Comparison of ENCODE assay signal across 26 cellular contexts in the genomic region with DNA sequence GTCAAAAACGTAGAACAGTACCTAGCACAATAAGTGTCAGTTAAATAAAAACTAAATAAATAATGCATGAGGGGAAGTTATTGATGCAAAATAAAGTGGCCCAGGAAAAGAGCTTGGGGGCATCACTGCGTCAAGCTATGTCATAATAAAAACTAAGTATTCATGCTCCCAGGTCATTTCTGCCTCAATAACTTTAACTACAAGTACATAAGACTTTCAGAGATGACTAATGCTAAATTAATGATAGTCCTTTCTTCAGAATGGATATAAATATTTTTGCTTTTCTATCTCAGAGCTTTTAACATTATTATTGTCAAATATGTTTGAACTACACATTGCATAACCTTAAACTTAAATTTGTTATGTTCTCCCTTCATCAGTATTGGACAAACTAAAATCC.
DNase-seq lines count a peak whose midpoint lies in the region; ATAC-seq, FAIRE-seq and TF ChIP-seq lines count a peak whose summit lies in the region.
"Had no signal": no experiment of that assay in that cellular context is flagged by ENCODE, and none has a peak within 500 bp of the region (broad histone marks: within the 10 kb centered on the region; RNA-seq: fewer than 3 reads in every experiment).

No MANE protein-coding gene starts in this region.

- TF ChIP-seq POLR2A in H54 (IDR thresholded peaks at IDR 0.05; ENCODE audit: low read depth, low read length) = no peak

- H3K9ac ChIP-seq in PC-3 (ENCODE audit: low read length) (no peak overlapping the region), kidney (ENCODE audit: low read length in 2 of 2) (no peak overlapping the region)
- H3K9ac ChIP-seq: BLaER1 treated with 17β-estradiol and CSF1 and Interleukin-3, amounts not matched to agents 10 nM and 100 nM had no signal

- H3K36me3 ChIP-seq in PC-3 (ENCODE audit: low read depth, low read length) (no peaks in the 10 kb centered on the region), kidney (ENCODE audit: control insufficient read depth in 1 of 2, insufficient read depth in 2 of 2, low read length in 2 of 2) (no peaks in the 10 kb centered on the region)
- H3K36me3 ChIP-seq: BLaER1 treated with 17β-estradiol and CSF1 and Interleukin-3, amounts not matched to agents 10 nM and 100 nM had no signal

- no peak overlapping the region for H3K4me2 ChIP-seq in PC-3 (ENCODE audit: low read length)
- H3K4me2 ChIP-seq: BLaER1 treated with 17β-estradiol and CSF1 and Interleukin-3, amounts not matched to agents 10 nM and 100 nM had no signal

- no peaks in the 10 kb centered on the region for H4K20me1 ChIP-seq in PC-3 (ENCODE audit: low read length)
- H4K20me1 ChIP-seq: BLaER1 treated with 17β-estradiol and CSF1 and Interleukin-3, amounts not matched to agents 10 nM and 100 nM had no signal

- no peaks in the 10 kb centered on the region for H3K9me3 ChIP-seq in PC-3 (ENCODE audit: low read length)
- H3K9me3 ChIP-seq in kidney (ENCODE audit: control insufficient read depth in 1 of 2, low read length in 2 of 2) = no peaks in the 10 kb centered on the region
- H3K9me3 ChIP-seq: Caco-2 had no signal

- CTCF ChIA-PET in PC-3 (lab: Charles Lee) = no interaction called here

- no peak for TF ChIP-seq CTCF in PC-3 (conservative IDR thresholded peaks at IDR 0.05; ENCODE audit: low read depth, low read length)
- no peak for TF ChIP-seq CTCF in kidney (IDR thresholded peaks at IDR 0.05; ENCODE audit: borderline replicate concordance, extremely low read depth, insufficient read depth)

- in situ Hi-C loops in Caki2 (cut with HindIII; ENCODE audit: low pct_unique_long_range_greater_than_20kb, low sequenced_read_pairs) = no loop called here

- no peak overlapping the region for H2AFZ ChIP-seq in PC-3 (ENCODE audit: low read length)

- H3K27ac ChIP-seq in PC-3 (ENCODE audit: low read length) (no peak overlapping the region), kidney (ENCODE audit: low read depth in 2 of 2, low read length in 2 of 2) (no peak overlapping the region)
- H3K27ac ChIP-seq: BLaER1 treated with 17β-estradiol and CSF1 and Interleukin-3, amounts not matched to agents 10 nM and 100 nM; C4-2B had no signal

- ATAC-seq in PC-3 = peak; percentile 60
- ATAC-seq in HG03457 (IDR thresholded peaks at IDR 0.05; ENCODE audit: unreplicated experiment) = no peak
- no peak for ATAC-seq in HG03108 (IDR thresholded peaks at IDR 0.05; ENCODE audit: unreplicated experiment)
- ATAC-seq: CD8-positive, alpha-beta T cell; GM12878 had no signal

- H3K27me3 ChIP-seq in PC-3 (ENCODE audit: low read length) = no peaks in the 10 kb centered on the region

- H3K9me2 ChIP-seq in PC-3 (replicated peaks; ENCODE audit: low read length) = no peaks in the 10 kb centered on the region

- BruUV-seq in PC-3 (replicated peaks; lab: Mats Ljungman, UMichigan) = no TSS peak

- FAIRE-seq in kidney (lab: Jason Lieb, UNC) (peak; percentile 42), H54 (lab: Jason Lieb, UNC) (no peak)
- FAIRE-seq: A204.1, GM12878, GM12892, GM18507 had no signal

- H3K4me3 ChIP-seq in PC-3 (ENCODE audit: low read length) (no peak overlapping the region), kidney (ENCODE audit: low read length in 2 of 2) (no peak overlapping the region)
- H3K4me3 ChIP-seq: BLaER1 treated with 17β-estradiol and CSF1 and Interleukin-3, amounts not matched to agents 10 nM and 100 nM; GM12878 had no signal

- POLR2A ChIA-PET in PC-3 (lab: Charles Lee; ENCODE audit: unreplicated experiment) = no interaction called here

- peak; percentile 22 for DNase-seq in Caki2 (ENCODE audit: low read depth)
- peak; percentile 45 for DNase-seq in PC-3
- DNase-seq in kidney = no peak
- DNase-seq in renal cortical epithelial cell (ENCODE audit: low read depth) = peak; percentile 64
- DNase-seq in NCI-H82 treated with DMSO at 0.1 percent for 48 hours (lab: John Stamatoyannopoulos, UW; ENCODE audit: unreplicated experiment) = no peak
- no peak for DNase-seq in H54 (ENCODE audit: insufficient read length, low spot score)
- DNase-seq: 8988T; AML-193; Caco-2; CD4-positive, alpha-beta T cell; CD8-positive, alpha-beta T cell; DMS 273 treated with DMSO at 0.1 percent for 48 hours; DMS153; DMS53; DMS79; DND-41; EL; GDM1 had no signal

- no peaks in the 10 kb centered on the region for H3F3A ChIP-seq in PC-3 (ENCODE audit: low read length, unreplicated experiment)

- no peaks in the 10 kb centered on the region for H3K79me2 ChIP-seq in PC-3 (ENCODE audit: low read length)

- intact Hi-C loops in PC-3 (cut with micrococcal nuclease) (no loop called here), kidney (cut with DNase I) (no loop called here)

- H3K4me1 ChIP-seq in PC-3 (ENCODE audit: insufficient read depth, low read length) (peaks cover 5% of the 10 kb centered on the region), kidney (ENCODE audit: control insufficient read depth in 1 of 2, insufficient read depth in 1 of 2, low read depth in 1 of 2, low read length in 2 of 2) (no peaks in the 10 kb centered on the region)
- H3K4me1 ChIP-seq: BLaER1 treated with 17β-estradiol and CSF1 and Interleukin-3, amounts not matched to agents 10 nM and 100 nM; Caco-2 had no signal

Comparison
In these comparisons a context has a peak if more than half of its experiments do, and no peak if none do; other contexts are left out.
1. DNase-seq: peak in Caki2 (single experiment), PC-3 (single experiment) and renal cortical epithelial cell (single experiment); none in kidney (single experiment), NCI-H82 treated with DMSO at 0.1 percent for 48 hours (single experiment) and H54 (single experiment).